Comparison of ENCODE assay signal across 9 cellular contexts in the genomic region with DNA sequence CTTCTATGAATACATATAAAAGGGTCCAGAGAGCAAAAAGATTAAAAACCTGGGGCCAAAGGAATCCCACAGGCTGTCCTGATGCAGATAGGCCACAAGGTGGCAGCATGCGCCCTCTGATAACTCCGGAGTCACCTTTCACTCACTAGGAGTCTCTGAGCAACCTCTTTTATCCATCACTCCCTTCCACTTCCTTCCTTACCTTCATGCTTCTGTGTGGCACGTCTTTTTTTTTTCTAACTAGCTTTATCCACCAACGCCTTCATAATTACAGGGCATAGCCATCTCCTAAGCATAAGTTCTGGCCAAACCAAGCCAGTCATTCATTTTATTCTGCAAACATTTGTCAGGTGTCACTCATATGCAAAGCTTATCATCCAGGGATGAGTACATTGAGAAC. TPM values are rescaled to one million over a fixed set of nuclear protein-coding genes. Genes with fewer than 3 reads are reported as not detected.
A peak's percentile ranks its signal among the peaks of the same experiment; 100 is the strongest.
DNase-seq lines count a peak whose midpoint lies in the region; ATAC-seq and TF ChIP-seq lines count a peak whose summit lies in the region.
"Had no signal": no experiment of that assay in that cellular context is flagged by ENCODE, and none has a peak within 500 bp of the region (broad histone marks: within the 10 kb centered on the region; RNA-seq: fewer than 3 reads in every experiment).

No MANE protein-coding gene starts in this region.

- H3K27ac Mint-ChIP-seq in activated naive CD8-positive, alpha-beta T cell treated with anti-CD3 and anti-CD28 coated beads, Interleukin-2, amount 50 U/mL, for 24 hours, result no peak overlapping the region

- H3K4me1 Mint-ChIP-seq in activated naive CD8-positive, alpha-beta T cell treated with anti-CD3 and anti-CD28 coated beads, Interleukin-2, amount 50 U/mL, for 24 hours, result no peaks in the 10 kb centered on the region

- no peaks in the 10 kb centered on the region for H3K9me3 Mint-ChIP-seq in activated naive CD8-positive, alpha-beta T cell treated with anti-CD3 and anti-CD28 coated beads, Interleukin-2, amount 50 U/mL, for 24 hours

- no peak for ATAC-seq in activated naive CD8-positive, alpha-beta T cell treated with anti-CD3 and anti-CD28 coated beads, Interleukin-2, amount 50 U/mL, for 24 hours
- ATAC-seq in heart right ventricle (peak in 7 of 8 donors; percentile 62 to 86 (median 81)), GM21825 (IDR thresholded peaks at IDR 0.05; ENCODE audit: unreplicated experiment) (no peak)

- peaks cover 25% of the 10 kb centered on the region for H3K27me3 Mint-ChIP-seq in activated naive CD8-positive, alpha-beta T cell treated with anti-CD3 and anti-CD28 coated beads, Interleukin-2, amount 50 U/mL, for 24 hours

- peaks cover 0 to 19% (median 0%) of the 10 kb centered on the region in 9 donors for H3K4me1 ChIP-seq in heart right ventricle

- no peak overlapping the region for H3K4me3 Mint-ChIP-seq in activated naive CD8-positive, alpha-beta T cell treated with anti-CD3 and anti-CD28 coated beads, Interleukin-2, amount 50 U/mL, for 24 hours

- peaks cover 0 to 44% (median 24%) of the 10 kb centered on the region in 7 donors for H3K27me3 ChIP-seq in heart right ventricle

- no peaks in the 10 kb centered on the region for H3K36me3 Mint-ChIP-seq in activated naive CD8-positive, alpha-beta T cell treated with anti-CD3 and anti-CD28 coated beads, Interleukin-2, amount 50 U/mL, for 24 hours (ENCODE audit: low read depth)

- H3K9me3 ChIP-seq in heart right ventricle, result no peaks in the 10 kb centered on the region
- H3K9me3 ChIP-seq: BLaER1 had no signal

- H3K36me3 ChIP-seq in heart right ventricle, result no peaks in the 10 kb centered on the region
- H3K36me3 ChIP-seq: BLaER1 had no signal

- no peak overlapping the region for H3K27ac ChIP-seq in heart right ventricle
- H3K27ac ChIP-seq: BLaER1 had no signal

- WGBS in heart right ventricle, 2 donors, result 1% methylated on average over 4 of the region's 4 CpGs

- H3K4me3 ChIP-seq in heart right ventricle, result no peak overlapping the region
- H3K4me3 ChIP-seq: BLaER1 had no signal

- DNase-seq in NK-92 treated with Interleukin-12 subunit alpha and Interleukin-12 subunit beta, amount 100 ng/mL, for 24 hours (lab: John Stamatoyannopoulos, UW), result peak; percentile 38
- DNase-seq in NK-92 (lab: John Stamatoyannopoulos, UW; ENCODE audit: unreplicated experiment) (no peak), NCI-H1436 treated with DMSO at 0.1 percent for 48 hours (lab: John Stamatoyannopoulos, UW) (peak; percentile 62), T follicular helper cell (ENCODE audit: low read depth) (peak; percentile 36), heart right ventricle (peak; percentile 50 to 54), retina (peak; percentile 75)
- peak; percentile 67 for DNase-seq in activated naive CD8-positive, alpha-beta T cell treated with anti-CD3 and anti-CD28 coated beads, Interleukin-2, amount 50 U/mL, for 24 hours

- intact Hi-C loops in heart right ventricle (cut with DNase I), result loop anchor here in 9 of 10 donors (1.0 to 10.0 kb wide), 7 partner anchors 140 to 392 kb away; a partner anchor contains a TSS

- TF ChIP-seq CTCF in heart right ventricle (IDR thresholded peaks at IDR 0.05), result peak; percentile 78 to 95 (median 93)

RNA-seq across cellular contexts. Expression of a gene that starts 3.9 kb away (rescaled TPM):
- not detected for total RNA-seq in heart right ventricle
- not detected for polyA plus RNA-seq in heart right ventricle

RNA-seq across cellular contexts. Expression of a gene that starts 5.1 kb away (rescaled TPM):
- 100 to 1,000 TPM in 3 of 10 donors, 10 to 100 TPM in 6, 1 to 10 TPM in 1; 9.9 to 182 (median 36.0) TPM for total RNA-seq in heart right ventricle
- 100 to 1,000 TPM; 111 to 177 TPM for polyA plus RNA-seq in heart right ventricle

RNA-seq across cellular contexts. Expression of a gene that starts 22.9 kb away (rescaled TPM):
- total RNA-seq in heart right ventricle, result 10 to 100 TPM in 1 of 10 donors, 1 to 10 TPM in 6, under 1 TPM in 2, not detected in 1; 0.49 to 12.9 (median 1.9) TPM
- 1 to 10 TPM; 4.6 to 6.2 TPM for polyA plus RNA-seq in heart right ventricle

RNA-seq across cellular contexts. Expression of a gene that starts 38.4 kb away (rescaled TPM):
- 100 to 1,000 TPM in 1 of 10 donors, 10 to 100 TPM in 7, 1 to 10 TPM in 2; 6.2 to 105 (median 24.5) TPM for total RNA-seq in heart right ventricle
- polyA plus RNA-seq in heart right ventricle, result 10 to 100 TPM; 73.6 to 79.2 TPM

RNA-seq across cellular contexts. Expression of a gene that starts 39.8 kb away (rescaled TPM):
- total RNA-seq in heart right ventricle, result not detected
- not detected for polyA plus RNA-seq in heart right ventricle

Comparison
In these comparisons a context has a peak if more than half of its experiments do, and no peak if none do; other contexts are left out.
1. ATAC-seq: peak in heart right ventricle (7 of 8); none in activated naive CD8-positive, alpha-beta T cell treated with anti-CD3 and anti-CD28 coated beads, Interleukin-2, amount 50 U/mL, for 24 hours (single experiment) and GM21825 (single experiment).